Comparison of ENCODE assay signal across 9 cellular contexts in the genomic region with DNA sequence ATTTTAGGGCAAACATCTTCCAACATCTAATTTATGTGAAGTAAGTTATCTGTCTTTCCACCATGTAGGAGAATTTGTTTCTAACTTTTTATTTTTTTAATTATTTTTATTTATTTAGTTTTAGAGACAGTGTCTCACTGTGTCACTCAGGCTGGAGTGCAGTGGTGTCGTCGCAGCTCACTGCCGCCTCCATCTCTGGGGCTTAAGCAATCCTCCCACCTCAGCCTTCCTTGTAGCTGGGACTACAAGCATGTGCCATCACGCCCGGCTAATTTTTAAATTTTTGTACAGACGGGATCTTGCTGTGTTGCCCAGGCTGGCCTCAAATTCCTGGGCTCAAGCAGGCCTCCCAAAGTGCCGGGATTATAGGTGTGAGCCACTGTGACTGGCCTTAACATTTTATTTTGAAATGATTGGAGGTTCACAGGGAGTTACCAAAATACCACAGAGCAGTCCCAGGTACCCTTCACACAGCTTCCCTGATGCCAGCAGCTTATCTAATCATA. TPM values are rescaled to one million over a fixed set of nuclear protein-coding genes. Genes with fewer than 3 reads are reported as not detected.
"Had no signal": no experiment of that assay in that cellular context is flagged by ENCODE, and none has a peak within 500 bp of the region (broad histone marks: within the 10 kb centered on the region; RNA-seq: fewer than 3 reads in every experiment).

No MANE protein-coding gene starts in this region.

- H3K9ac ChIP-seq: KMS-11 had no signal

- H3K4me2 ChIP-seq: KMS-11 had no signal

- H3K27ac ChIP-seq: HL-60, KMS-11 had no signal

- FAIRE-seq: HTR-8/SVneo had no signal

- DNase-seq: IMR-90, Karpas-422, KBM-7, KG1 had no signal

RNA-seq across cellular contexts. Expression of gene CELF5, which starts 58.8 kb away (rescaled TPM):
- total RNA-seq: HT1080, IMR-90 had no signal
- polyA plus RNA-seq: IgD-negative memory B cell had no signal
